7 cellular contexts compared by ENCODE assay signal in the genomic region with DNA sequence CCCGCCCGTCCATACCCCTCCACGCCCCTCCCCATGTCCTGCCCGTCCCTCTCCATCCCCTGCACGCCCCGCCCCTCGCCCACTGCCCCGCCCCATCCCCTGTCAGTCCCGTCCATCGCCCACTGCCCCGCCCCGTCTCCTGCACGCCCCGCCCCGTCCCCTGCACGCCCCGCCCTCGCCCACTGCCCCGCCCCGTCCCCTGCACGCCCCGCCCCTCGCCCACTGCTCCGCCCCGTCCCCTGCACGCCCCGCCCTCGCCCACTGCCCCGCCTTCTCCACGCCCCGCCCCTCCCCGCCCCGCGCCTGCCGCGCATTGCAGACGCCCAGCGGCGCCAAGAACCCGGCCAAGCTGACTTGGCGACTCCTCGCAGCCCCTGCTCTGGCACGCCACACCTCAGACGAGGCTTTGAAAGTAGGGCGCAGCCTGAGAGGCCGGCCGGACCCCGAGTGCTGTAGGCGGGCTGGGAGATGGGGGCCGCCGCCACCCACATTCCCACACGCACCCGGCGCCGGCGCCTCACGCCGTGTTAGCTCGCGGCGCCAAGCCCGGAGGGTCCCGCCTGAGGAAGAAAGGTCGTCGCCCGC. TPM values are rescaled to one million over a fixed set of nuclear protein-coding genes. Genes with fewer than 3 reads are reported as not detected.
DNase-seq lines count a peak whose midpoint lies in the region; ATAC-seq and TF ChIP-seq lines count a peak whose summit lies in the region.

TSS of gene RAD21L1 (plus strand) at position 316 of the 585 bp plus-strand sequence. CDS start 2,410 bp downstream, outside the sequence.

- H3K9me3 Mint-ChIP-seq in activated CD4-positive, alpha-beta memory T cell treated with anti-CD3 and anti-CD28 coated beads for 36 hours = peaks cover 9% of the 10 kb centered on the region

- peaks cover 0 to 21% (median 0%) of the 10 kb centered on the region in 45 donors for H3K27me3 ChIP-seq in dorsolateral prefrontal cortex

- peak within 1 kb of the TSS; percentile 79 for H3K4me3 Mint-ChIP-seq in activated CD4-positive, alpha-beta memory T cell treated with anti-CD3 and anti-CD28 coated beads for 36 hours

- 0 to 3% methylated on average over 16 to 17 of the region's 66 CpGs for WGBS in lower leg skin, 2 donors

- intact Hi-C loops in activated CD4-positive, alpha-beta memory T cell treated with anti-CD3 and anti-CD28 coated beads for 36 hours (cut with micrococcal nuclease) = loop anchor here (5.0 kb wide), 2 partner anchors 41 to 211 kb away; partner anchors contain the start of gene SNPH
- intact Hi-C loops in dorsolateral prefrontal cortex (cut with DNase I) (no loop called here), lower leg skin (cut with DNase I; ENCODE audit: low total_unique reads) (no loop called here)

- POLR2A ChIA-PET in activated CD4-positive, alpha-beta memory T cell treated with anti-CD3 and anti-CD28 coated beads for 36 hours (lab: Charles Lee) = no interaction called here

- no peaks in the 10 kb centered on the region for H3K36me3 Mint-ChIP-seq in activated CD4-positive, alpha-beta memory T cell treated with anti-CD3 and anti-CD28 coated beads for 36 hours

- CTCF ChIA-PET in activated CD4-positive, alpha-beta memory T cell treated with anti-CD3 and anti-CD28 coated beads for 36 hours (lab: Charles Lee) = interaction anchor here (0.6 to 1.9 kb wide), 3 partner anchors 12 to 232 kb away, joined by 3 to 5 read pairs (median 5); partner anchors contain the start of gene SNPH

- peaks cover 9% of the 10 kb centered on the region for H3K4me1 Mint-ChIP-seq in activated CD4-positive, alpha-beta memory T cell treated with anti-CD3 and anti-CD28 coated beads for 36 hours (ENCODE audit: low read depth)

- DNase-seq in NCI-H146 (lab: John Stamatoyannopoulos, UW) (peak; percentile 92), dorsolateral prefrontal cortex (peak; percentile 51 to 86 (median 62)), lower leg skin (ENCODE audit: low spot score in 2 of 2) (peak; percentile 42 to 94)
- DNase-seq in activated CD4-positive, alpha-beta memory T cell treated with anti-CD3 and anti-CD28 coated beads for 36 hours = peak; percentile 89
- peak; percentile 73 for DNase-seq in stimulated activated CD4-positive, alpha-beta T cell treated with anti-CD3 and anti-CD28 coated beads, Interleukin-2, amount 100 ng/mL, for 4 hours (ENCODE audit: low read depth)

- H3K27ac ChIP-seq in dorsolateral prefrontal cortex = peak within 1 kb of the TSS in 12 of 59 donors; percentile 11 to 68 (median 38)

- no peak within 1 kb of the TSS for H3K27ac Mint-ChIP-seq in activated CD4-positive, alpha-beta memory T cell treated with anti-CD3 and anti-CD28 coated beads for 36 hours

- H3K27me3 Mint-ChIP-seq in activated CD4-positive, alpha-beta memory T cell treated with anti-CD3 and anti-CD28 coated beads for 36 hours = peaks cover 13% of the 10 kb centered on the region

- TF ChIP-seq CTCF in dorsolateral prefrontal cortex (IDR thresholded peaks at IDR 0.05 in 54 of 56, conservative IDR thresholded peaks at IDR 0.05 in 2 of 56; ENCODE audit: low read depth in 1 of 56, partially characterized antibody in 56 of 56) (no peak), lower leg skin (IDR thresholded peaks at IDR 0.05) (no peak)

- ATAC-seq in GM18498 (IDR thresholded peaks at IDR 0.05; ENCODE audit: unreplicated experiment) (peak; percentile 47), HG03196 (IDR thresholded peaks at IDR 0.05; ENCODE audit: unreplicated experiment) (no peak)

- H3K4me3 ChIP-seq in dorsolateral prefrontal cortex = peak within 1 kb of the TSS; percentile 42 to 86 (median 68)
- peak within 1 kb of the TSS; percentile 48 for H3K4me3 ChIP-seq in lower leg skin (ENCODE audit: low read depth, poor library complexity, severe bottlenecking)

- TF ChIP-seq POLR2A in lower leg skin (IDR thresholded peaks at IDR 0.05) = no peak

RNA-seq across cellular contexts. Expression of gene RAD21L1, which starts in this region (rescaled TPM):
- not detected for total RNA-seq in activated CD4-positive, alpha-beta memory T cell treated with anti-CD3 and anti-CD28 coated beads for 36 hours
- total RNA-seq in dorsolateral prefrontal cortex (1 to 10 TPM in 21 of 120 experiments, under 1 TPM in 53, not detected in 46; 0.23 to 3.2 (median 0.73) TPM), lower leg skin (under 1 TPM in 1 of 4 donors, not detected in 3; 0.38 TPM)

Comparison
In these comparisons a context has a peak if more than half of its experiments do, and no peak if none do; other contexts are left out.
1. Peak in DNase-seq in activated CD4-positive, alpha-beta memory T cell treated with anti-CD3 and anti-CD28 coated beads for 36 hours; RNA of the gene not detected or under 1 TPM.
2. Peak in DNase-seq and H3K4me3 ChIP-seq in lower leg skin; RNA of the gene not detected or under 1 TPM.